In genomic region chr3:17432237-17432636, GRCh38 we compare ENCODE assay signal across 1 cellular context.
TF ChIP-seq lines count a peak whose summit lies in the region.

No MANE protein-coding gene starts in this region.

TF ChIP-seq in SK-N-SH, 30 proteins besides CTCF, POLR2A, EP300 and RAD21 (continued from another document):
- TF ChIP-seq YY1 (IDR thresholded peaks at IDR 0.05; ENCODE audit: low read depth) = no peak
- no peak for TF ChIP-seq MEF2A (IDR thresholded peaks at IDR 0.05; ENCODE audit: borderline replicate concordance, low read depth)
- no peak for TF ChIP-seq SIN3A (IDR thresholded peaks at IDR 0.05; ENCODE audit: borderline replicate concordance, low read depth, low read length)
- no peak for TF ChIP-seq TEAD4 (IDR thresholded peaks at IDR 0.05; ENCODE audit: borderline replicate concordance, insufficient read depth)
